Comparison of ENCODE assay signal across 2 cellular contexts in the genomic region with DNA sequence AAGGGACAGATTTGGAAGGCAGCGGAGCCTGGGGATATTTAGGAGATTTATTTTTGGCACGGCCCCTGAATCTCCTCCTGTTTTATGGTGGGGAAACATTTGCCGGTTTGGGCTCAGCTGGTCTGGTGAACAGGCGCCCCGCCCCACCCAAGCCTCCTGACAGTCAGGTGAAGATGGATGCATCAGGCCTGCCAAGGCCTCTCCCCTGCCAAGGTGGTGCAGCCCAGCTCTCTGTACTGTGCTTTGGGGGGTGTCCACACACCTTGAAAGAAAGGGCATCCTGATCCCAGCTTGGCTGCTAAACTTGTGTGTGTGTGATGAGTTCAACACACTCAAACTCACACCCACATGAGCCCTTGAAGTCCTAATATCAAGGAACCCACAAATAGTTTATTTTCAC.
TF ChIP-seq lines count a peak whose summit lies in the region.

No MANE protein-coding gene starts in this region.

TF ChIP-seq in GM23338, 12 proteins besides CTCF, POLR2A, EP300 and RAD21 (continued from another document):
- TF ChIP-seq JUNB (IDR thresholded peaks at IDR 0.05; ENCODE audit: unreplicated experiment): no peak
- no peak for TF ChIP-seq EZH2phosphoT487 (IDR thresholded peaks at IDR 0.05; ENCODE audit: unreplicated experiment)
- TF ChIP-seq, protein P1, sequence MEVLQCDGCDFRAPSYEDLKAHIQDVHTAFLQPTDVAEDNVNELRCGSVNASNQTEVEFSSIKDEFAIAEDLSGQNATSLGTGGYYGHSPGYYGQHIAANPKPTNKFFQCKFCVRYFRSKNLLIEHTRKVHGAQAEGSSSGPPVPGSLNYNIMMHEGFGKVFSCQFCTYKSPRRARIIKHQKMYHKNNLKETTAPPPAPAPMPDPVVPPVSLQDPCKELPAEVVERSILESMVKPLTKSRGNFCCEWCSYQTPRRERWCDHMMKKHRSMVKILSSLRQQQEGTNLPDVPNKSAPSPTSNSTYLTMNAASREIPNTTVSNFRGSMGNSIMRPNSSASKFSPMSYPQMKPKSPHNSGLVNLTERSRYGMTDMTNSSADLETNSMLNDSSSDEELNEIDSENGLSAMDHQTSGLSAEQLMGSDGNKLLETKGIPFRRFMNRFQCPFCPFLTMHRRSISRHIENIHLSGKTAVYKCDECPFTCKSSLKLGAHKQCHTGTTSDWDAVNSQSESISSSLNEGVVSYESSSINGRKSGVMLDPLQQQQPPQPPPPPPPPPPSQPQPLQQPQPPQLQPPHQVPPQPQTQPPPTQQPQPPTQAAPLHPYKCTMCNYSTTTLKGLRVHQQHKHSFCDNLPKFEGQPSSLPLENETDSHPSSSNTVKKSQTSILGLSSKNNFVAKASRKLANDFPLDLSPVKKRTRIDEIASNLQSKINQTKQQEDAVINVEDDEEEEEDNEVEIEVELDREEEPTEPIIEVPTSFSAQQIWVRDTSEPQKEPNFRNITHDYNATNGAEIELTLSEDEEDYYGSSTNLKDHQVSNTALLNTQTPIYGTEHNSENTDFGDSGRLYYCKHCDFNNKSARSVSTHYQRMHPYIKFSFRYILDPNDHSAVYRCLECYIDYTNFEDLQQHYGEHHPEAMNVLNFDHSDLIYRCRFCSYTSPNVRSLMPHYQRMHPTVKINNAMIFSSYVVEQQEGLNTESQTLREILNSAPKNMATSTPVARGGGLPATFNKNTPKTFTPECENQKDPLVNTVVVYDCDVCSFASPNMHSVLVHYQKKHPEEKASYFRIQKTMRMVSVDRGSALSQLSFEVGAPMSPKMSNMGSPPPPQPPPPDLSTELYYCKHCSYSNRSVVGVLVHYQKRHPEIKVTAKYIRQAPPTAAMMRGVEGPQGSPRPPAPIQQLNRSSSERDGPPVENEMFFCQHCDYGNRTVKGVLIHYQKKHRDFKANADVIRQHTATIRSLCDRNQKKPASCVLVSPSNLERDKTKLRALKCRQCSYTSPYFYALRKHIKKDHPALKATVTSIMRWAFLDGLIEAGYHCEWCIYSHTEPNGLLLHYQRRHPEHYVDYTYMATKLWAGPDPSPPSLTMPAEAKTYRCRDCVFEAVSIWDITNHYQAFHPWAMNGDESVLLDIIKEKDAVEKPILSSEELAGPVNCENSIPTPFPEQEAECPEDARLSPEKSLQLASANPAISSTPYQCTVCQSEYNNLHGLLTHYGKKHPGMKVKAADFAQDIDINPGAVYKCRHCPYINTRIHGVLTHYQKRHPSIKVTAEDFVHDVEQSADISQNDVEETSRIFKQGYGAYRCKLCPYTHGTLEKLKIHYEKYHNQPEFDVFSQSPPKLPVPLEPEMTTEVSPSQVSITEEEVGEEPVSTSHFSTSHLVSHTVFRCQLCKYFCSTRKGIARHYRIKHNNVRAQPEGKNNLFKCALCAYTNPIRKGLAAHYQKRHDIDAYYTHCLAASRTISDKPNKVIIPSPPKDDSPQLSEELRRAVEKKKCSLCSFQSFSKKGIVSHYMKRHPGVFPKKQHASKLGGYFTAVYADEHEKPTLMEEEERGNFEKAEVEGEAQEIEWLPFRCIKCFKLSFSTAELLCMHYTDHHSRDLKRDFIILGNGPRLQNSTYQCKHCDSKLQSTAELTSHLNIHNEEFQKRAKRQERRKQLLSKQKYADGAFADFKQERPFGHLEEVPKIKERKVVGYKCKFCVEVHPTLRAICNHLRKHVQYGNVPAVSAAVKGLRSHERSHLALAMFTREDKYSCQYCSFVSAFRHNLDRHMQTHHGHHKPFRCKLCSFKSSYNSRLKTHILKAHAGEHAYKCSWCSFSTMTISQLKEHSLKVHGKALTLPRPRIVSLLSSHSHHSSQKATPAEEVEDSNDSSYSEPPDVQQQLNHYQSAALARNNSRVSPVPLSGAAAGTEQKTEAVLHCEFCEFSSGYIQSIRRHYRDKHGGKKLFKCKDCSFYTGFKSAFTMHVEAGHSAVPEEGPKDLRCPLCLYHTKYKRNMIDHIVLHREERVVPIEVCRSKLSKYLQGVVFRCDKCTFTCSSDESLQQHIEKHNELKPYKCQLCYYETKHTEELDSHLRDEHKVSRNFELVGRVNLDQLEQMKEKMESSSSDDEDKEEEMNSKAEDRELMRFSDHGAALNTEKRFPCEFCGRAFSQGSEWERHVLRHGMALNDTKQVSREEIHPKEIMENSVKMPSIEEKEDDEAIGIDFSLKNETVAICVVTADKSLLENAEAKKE (CRISPR knock-in tag; IDR thresholded peaks at IDR 0.05): no peak
- TF ChIP-seq CREB1 (CRISPR knock-in tag; IDR thresholded peaks at IDR 0.05; ENCODE audit: low read depth): no peak
- no peak for TF ChIP-seq ZNF331 (CRISPR knock-in tag; IDR thresholded peaks at IDR 0.05; ENCODE audit: low read depth)
- no peak for TF ChIP-seq EZH2 (IDR thresholded peaks at IDR 0.05; ENCODE audit: low read depth, unreplicated experiment)
- TF ChIP-seq POLR2AphosphoS5 (IDR thresholded peaks at IDR 0.05; ENCODE audit: low read depth): no peak
- TF ChIP-seq, protein P2, sequence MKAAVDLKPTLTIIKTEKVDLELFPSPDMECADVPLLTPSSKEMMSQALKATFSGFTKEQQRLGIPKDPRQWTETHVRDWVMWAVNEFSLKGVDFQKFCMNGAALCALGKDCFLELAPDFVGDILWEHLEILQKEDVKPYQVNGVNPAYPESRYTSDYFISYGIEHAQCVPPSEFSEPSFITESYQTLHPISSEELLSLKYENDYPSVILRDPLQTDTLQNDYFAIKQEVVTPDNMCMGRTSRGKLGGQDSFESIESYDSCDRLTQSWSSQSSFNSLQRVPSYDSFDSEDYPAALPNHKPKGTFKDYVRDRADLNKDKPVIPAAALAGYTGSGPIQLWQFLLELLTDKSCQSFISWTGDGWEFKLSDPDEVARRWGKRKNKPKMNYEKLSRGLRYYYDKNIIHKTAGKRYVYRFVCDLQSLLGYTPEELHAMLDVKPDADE (IDR thresholded peaks at IDR 0.05): no peak
- no peak for TF ChIP-seq NANOG (IDR thresholded peaks at IDR 0.05; ENCODE audit: borderline replicate concordance)
- TF ChIP-seq, protein P3, sequence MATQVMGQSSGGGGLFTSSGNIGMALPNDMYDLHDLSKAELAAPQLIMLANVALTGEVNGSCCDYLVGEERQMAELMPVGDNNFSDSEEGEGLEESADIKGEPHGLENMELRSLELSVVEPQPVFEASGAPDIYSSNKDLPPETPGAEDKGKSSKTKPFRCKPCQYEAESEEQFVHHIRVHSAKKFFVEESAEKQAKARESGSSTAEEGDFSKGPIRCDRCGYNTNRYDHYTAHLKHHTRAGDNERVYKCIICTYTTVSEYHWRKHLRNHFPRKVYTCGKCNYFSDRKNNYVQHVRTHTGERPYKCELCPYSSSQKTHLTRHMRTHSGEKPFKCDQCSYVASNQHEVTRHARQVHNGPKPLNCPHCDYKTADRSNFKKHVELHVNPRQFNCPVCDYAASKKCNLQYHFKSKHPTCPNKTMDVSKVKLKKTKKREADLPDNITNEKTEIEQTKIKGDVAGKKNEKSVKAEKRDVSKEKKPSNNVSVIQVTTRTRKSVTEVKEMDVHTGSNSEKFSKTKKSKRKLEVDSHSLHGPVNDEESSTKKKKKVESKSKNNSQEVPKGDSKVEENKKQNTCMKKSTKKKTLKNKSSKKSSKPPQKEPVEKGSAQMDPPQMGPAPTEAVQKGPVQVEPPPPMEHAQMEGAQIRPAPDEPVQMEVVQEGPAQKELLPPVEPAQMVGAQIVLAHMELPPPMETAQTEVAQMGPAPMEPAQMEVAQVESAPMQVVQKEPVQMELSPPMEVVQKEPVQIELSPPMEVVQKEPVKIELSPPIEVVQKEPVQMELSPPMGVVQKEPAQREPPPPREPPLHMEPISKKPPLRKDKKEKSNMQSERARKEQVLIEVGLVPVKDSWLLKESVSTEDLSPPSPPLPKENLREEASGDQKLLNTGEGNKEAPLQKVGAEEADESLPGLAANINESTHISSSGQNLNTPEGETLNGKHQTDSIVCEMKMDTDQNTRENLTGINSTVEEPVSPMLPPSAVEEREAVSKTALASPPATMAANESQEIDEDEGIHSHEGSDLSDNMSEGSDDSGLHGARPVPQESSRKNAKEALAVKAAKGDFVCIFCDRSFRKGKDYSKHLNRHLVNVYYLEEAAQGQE (IDR thresholded peaks at IDR 0.05; ENCODE audit: unreplicated experiment): no peak

TF ChIP-seq in IMR-90, 13 proteins besides CTCF, POLR2A, EP300 and RAD21 (continued from another document):
- TF ChIP-seq RCOR1 (IDR thresholded peaks at IDR 0.05; ENCODE audit: insufficient replicate concordance, low read length) (no peak), RFX5 (IDR thresholded peaks at IDR 0.05; ENCODE audit: low read depth, low read length) (no peak), CHD1 (IDR thresholded peaks at IDR 0.05; ENCODE audit: low read depth, low read length) (no peak), SMC3 (IDR thresholded peaks at IDR 0.05; ENCODE audit: low read depth, low read length) (no peak), MXI1 (IDR thresholded peaks at IDR 0.05; ENCODE audit: borderline replicate concordance, low read depth, low read length) (no peak), FOS (IDR thresholded peaks at IDR 0.05; ENCODE audit: low read depth, low read length) (no peak), MAFK (IDR thresholded peaks at IDR 0.05; ENCODE audit: low read depth, low read length) (no peak), MAZ (IDR thresholded peaks at IDR 0.05; ENCODE audit: borderline replicate concordance, low read depth, low read length) (no peak), CEBPB (IDR thresholded peaks at IDR 0.05; ENCODE audit: low read depth, low read length) (no peak), NFE2L2 (IDR thresholded peaks at IDR 0.05; ENCODE audit: low read depth, low read length) (no peak)
- TF ChIP-seq, protein P4, sequence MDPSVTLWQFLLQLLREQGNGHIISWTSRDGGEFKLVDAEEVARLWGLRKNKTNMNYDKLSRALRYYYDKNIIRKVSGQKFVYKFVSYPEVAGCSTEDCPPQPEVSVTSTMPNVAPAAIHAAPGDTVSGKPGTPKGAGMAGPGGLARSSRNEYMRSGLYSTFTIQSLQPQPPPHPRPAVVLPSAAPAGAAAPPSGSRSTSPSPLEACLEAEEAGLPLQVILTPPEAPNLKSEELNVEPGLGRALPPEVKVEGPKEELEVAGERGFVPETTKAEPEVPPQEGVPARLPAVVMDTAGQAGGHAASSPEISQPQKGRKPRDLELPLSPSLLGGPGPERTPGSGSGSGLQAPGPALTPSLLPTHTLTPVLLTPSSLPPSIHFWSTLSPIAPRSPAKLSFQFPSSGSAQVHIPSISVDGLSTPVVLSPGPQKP (IDR thresholded peaks at IDR 0.05; ENCODE audit: borderline replicate concordance, low read depth, low read length): no peak
- TF ChIP-seq, protein P5, sequence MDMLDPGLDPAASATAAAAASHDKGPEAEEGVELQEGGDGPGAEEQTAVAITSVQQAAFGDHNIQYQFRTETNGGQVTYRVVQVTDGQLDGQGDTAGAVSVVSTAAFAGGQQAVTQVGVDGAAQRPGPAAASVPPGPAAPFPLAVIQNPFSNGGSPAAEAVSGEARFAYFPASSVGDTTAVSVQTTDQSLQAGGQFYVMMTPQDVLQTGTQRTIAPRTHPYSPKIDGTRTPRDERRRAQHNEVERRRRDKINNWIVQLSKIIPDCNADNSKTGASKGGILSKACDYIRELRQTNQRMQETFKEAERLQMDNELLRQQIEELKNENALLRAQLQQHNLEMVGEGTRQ (IDR thresholded peaks at IDR 0.05; ENCODE audit: low read depth, low read length): no peak
